In the genomic region with DNA sequence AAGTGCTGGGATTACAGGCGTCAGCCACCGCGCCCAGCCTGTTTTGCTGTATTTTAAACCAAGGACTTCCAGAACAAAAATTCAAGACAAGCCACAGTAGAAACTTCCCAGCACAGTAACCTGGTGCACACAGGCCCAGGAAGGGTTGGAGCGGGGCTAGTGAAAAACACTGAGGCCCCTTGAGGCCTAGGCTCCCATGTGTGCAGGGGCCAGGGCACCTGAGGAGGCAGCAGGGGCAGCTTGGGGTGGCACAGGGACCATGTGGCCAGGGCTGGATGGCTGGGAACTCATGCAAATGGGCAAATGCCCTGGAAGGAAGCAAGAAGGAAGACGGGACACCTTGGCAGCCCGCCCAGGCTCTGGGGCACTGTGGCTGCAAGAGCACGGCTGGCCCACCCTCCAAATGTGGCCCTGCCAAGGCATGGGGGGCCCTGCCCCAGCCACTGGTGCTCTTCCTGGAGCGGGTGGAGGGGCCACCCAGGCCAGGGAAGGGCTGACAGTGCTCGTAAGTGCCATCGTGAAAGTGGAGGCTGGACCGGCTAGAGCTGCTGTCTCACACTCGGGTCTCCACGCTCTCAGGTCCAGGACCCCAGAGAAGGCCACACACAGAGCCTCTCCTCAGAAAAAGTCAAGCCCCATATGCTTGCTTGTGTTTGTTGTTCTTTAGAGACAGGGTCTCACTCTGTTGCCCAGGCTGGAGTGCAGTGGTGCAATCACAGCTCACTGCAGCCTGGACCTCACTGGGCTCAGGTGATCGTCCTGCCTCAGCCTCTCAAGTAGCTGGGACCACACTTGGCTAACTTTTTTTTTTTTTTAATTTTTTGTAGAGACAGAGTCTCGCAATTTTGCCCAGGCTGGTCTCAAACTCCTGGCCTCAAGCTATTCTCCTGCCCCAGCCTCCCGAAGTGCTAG, we compare ENCODE assay signal across 25 cellular contexts. TPM values are rescaled to one million over a fixed set of nuclear protein-coding genes. Genes with fewer than 3 reads are reported as not detected.
DNase-seq lines count a peak whose midpoint lies in the region; ATAC-seq, FAIRE-seq and TF ChIP-seq lines count a peak whose summit lies in the region.
"Had no signal": no experiment of that assay in that cellular context is flagged by ENCODE, and none has a peak within 500 bp of the region (broad histone marks: within the 10 kb centered on the region; RNA-seq: fewer than 3 reads in every experiment).

No MANE protein-coding gene starts in this region.

- H3K4me3 Mint-ChIP-seq in chondrocyte (ENCODE audit: unreplicated experiment) = no peak overlapping the region
- no peak overlapping the region for H3K4me3 Mint-ChIP-seq in stimulated activated memory B cell treated with anti-CD40 and anti-IgM and Interleukin-4, amounts not matched to agents 10 μg/mL and 1 μg/mL and 100 μg/mL, for 72 hours
- H3K4me3 Mint-ChIP-seq: mesothelial cell of epicardium; stimulated activated naive CD8-positive, alpha-beta T cell treated with anti-CD3 and anti-CD28 coated beads, Interleukin-15, Interleukin-2, amounts not matched to agents 100 ng/mL and 50 ng/mL, for 24 hours had no signal

- H3K36me3 Mint-ChIP-seq in chondrocyte (ENCODE audit: low read depth) = no peaks in the 10 kb centered on the region
- H3K36me3 Mint-ChIP-seq in stimulated activated memory B cell treated with anti-CD40 and anti-IgM and Interleukin-4, amounts not matched to agents 10 μg/mL and 1 μg/mL and 100 μg/mL, for 72 hours = no peaks in the 10 kb centered on the region

- no peaks in the 10 kb centered on the region for H3K27me3 Mint-ChIP-seq in chondrocyte (ENCODE audit: low read depth)
- no peaks in the 10 kb centered on the region for H3K27me3 Mint-ChIP-seq in stimulated activated memory B cell treated with anti-CD40 and anti-IgM and Interleukin-4, amounts not matched to agents 10 μg/mL and 1 μg/mL and 100 μg/mL, for 72 hours
- H3K27me3 Mint-ChIP-seq: progenitor cell of endocrine pancreas; stimulated activated naive CD8-positive, alpha-beta T cell treated with anti-CD3 and anti-CD28 coated beads, Interleukin-15, Interleukin-2, amounts not matched to agents 100 ng/mL and 50 ng/mL, for 24 hours had no signal

- no peak for TF ChIP-seq CTCF in chondrocyte (IDR thresholded peaks at IDR 0.05)

- DNase-seq in DMS 273 (lab: John Stamatoyannopoulos, UW; ENCODE audit: unreplicated experiment) = peak; percentile 47
- DNase-seq in DMS 273 treated with DMSO at 0.1 percent for 48 hours (lab: John Stamatoyannopoulos, UW) = no peak
- peak; percentile 47 for DNase-seq in 8988T
- DNase-seq in HTR-8/SVneo (ENCODE audit: insufficient read length, low spot score) = no peak
- DNase-seq in chondrocyte (ENCODE audit: low spot score) = peak; percentile 62
- no peak for DNase-seq in posterior vena cava (ENCODE audit: low spot score)
- no peak for DNase-seq in dermis blood vessel endothelial cell
- DNase-seq: activated CD4-positive, alpha-beta T cell treated with anti-CD3 and anti-CD28 coated beads, Interleukin-2, amount 50 U/mL, for 4 hours; activated T-cell treated with anti-CD3 and anti-CD28 coated beads, Interleukin-2, amount 50 U/mL, for 48 hours; BE2C; DMS153; GDM1; KG1; MV-4-11; NCI-H1694 treated with DMSO at 0.1 percent for 48 hours; NCI-H526 treated with DMSO at 0.1 percent for 48 hours; RPMI8226; transverse colon had no signal

- FAIRE-seq in HTR-8/SVneo (lab: Jason Lieb, UNC) = peak; percentile 84

- intact Hi-C loops in posterior vena cava (cut with DNase I) = no loop called here

- H3K4me1 Mint-ChIP-seq in chondrocyte (ENCODE audit: low read depth) = no peaks in the 10 kb centered on the region
- H3K4me1 Mint-ChIP-seq in stimulated activated memory B cell treated with anti-CD40 and anti-IgM and Interleukin-4, amounts not matched to agents 10 μg/mL and 1 μg/mL and 100 μg/mL, for 72 hours = no peaks in the 10 kb centered on the region
- H3K4me1 Mint-ChIP-seq: mesothelial cell of epicardium had no signal

- no peak overlapping the region for H3K27ac Mint-ChIP-seq in chondrocyte (ENCODE audit: unreplicated experiment)
- no peak overlapping the region for H3K27ac Mint-ChIP-seq in stimulated activated memory B cell treated with anti-CD40 and anti-IgM and Interleukin-4, amounts not matched to agents 10 μg/mL and 1 μg/mL and 100 μg/mL, for 72 hours
- H3K27ac Mint-ChIP-seq: mesothelial cell of epicardium had no signal

- no peaks in the 10 kb centered on the region for H3K9me3 Mint-ChIP-seq in chondrocyte (ENCODE audit: low read depth)
- peaks cover 2% of the 10 kb centered on the region for H3K9me3 Mint-ChIP-seq in stimulated activated memory B cell treated with anti-CD40 and anti-IgM and Interleukin-4, amounts not matched to agents 10 μg/mL and 1 μg/mL and 100 μg/mL, for 72 hours
- H3K9me3 Mint-ChIP-seq: mesothelial cell of epicardium; stimulated activated naive CD8-positive, alpha-beta T cell treated with anti-CD3 and anti-CD28 coated beads, Interleukin-15, Interleukin-2, amounts not matched to agents 100 ng/mL and 50 ng/mL, for 24 hours had no signal

- no peak for ATAC-seq in stimulated activated memory B cell treated with anti-CD40 and anti-IgM and Interleukin-4, amounts not matched to agents 10 μg/mL and 1 μg/mL and 100 μg/mL, for 72 hours
- ATAC-seq: heart left ventricle, left lung had no signal

RNA-seq across cellular contexts. Expression of a gene that starts 10.3 kb away (rescaled TPM):
- total RNA-seq in chondrocyte (90.7 to 105 TPM (median 101 TPM) in 3 replicates), posterior vena cava (100 to 1,000 TPM in 1 of 2 donors, 10 to 100 TPM in 1; 54.0 to 112 TPM), dermis blood vessel endothelial cell (11.7 and 24.1 TPM in 2 replicates)

RNA-seq across cellular contexts. Expression of a gene that starts 13.4 kb away (rescaled TPM):
- total RNA-seq in chondrocyte (6.8 to 9.7 TPM (median 7.1 TPM) in 3 replicates), posterior vena cava (1 to 10 TPM; 4.2 to 4.9 TPM), dermis blood vessel endothelial cell (3.4 and 3.7 TPM in 2 replicates)

RNA-seq across cellular contexts. Expression of a gene that starts 42.0 kb away (rescaled TPM):
- total RNA-seq in chondrocyte (19.2 to 25.6 TPM (median 20.6 TPM) in 3 replicates), posterior vena cava (10 to 100 TPM; 15.1 to 15.2 TPM), dermis blood vessel endothelial cell (25.6 and 29.1 TPM in 2 replicates)

RNA-seq across cellular contexts. Expression of a gene that starts 42.1 kb away (rescaled TPM):
- total RNA-seq in chondrocyte = 37.8 to 47.4 TPM (median 39.8 TPM) in 3 replicates
- total RNA-seq in posterior vena cava = 10 to 100 TPM; 35.7 to 38.1 TPM
- 46.9 and 48.3 TPM in 2 replicates for total RNA-seq in dermis blood vessel endothelial cell

RNA-seq across cellular contexts. Expression of a gene that starts 53.4 kb away (rescaled TPM):
- 0.79 to 0.99 TPM in 2 of 3 replicates, not detected in the other for total RNA-seq in chondrocyte
- 1 to 10 TPM; 5.4 to 7.0 TPM for total RNA-seq in posterior vena cava
- 16.8 and 22.0 TPM in 2 replicates for total RNA-seq in dermis blood vessel endothelial cell
- total RNA-seq: mesothelial cell of epicardium, progenitor cell of endocrine pancreas, skeletal muscle tissue had no signal

Comparison
In these comparisons a context has a peak if more than half of its experiments do, and no peak if none do; other contexts are left out.
1. DNase-seq: peak in DMS 273 (single experiment), 8988T (single experiment) and chondrocyte (single experiment); none in DMS 273 treated with DMSO at 0.1 percent for 48 hours (single experiment), HTR-8/SVneo (single experiment), posterior vena cava (single experiment) and dermis blood vessel endothelial cell (single experiment).